ENCODE assay signal across 1 cellular context in the genomic region with DNA sequence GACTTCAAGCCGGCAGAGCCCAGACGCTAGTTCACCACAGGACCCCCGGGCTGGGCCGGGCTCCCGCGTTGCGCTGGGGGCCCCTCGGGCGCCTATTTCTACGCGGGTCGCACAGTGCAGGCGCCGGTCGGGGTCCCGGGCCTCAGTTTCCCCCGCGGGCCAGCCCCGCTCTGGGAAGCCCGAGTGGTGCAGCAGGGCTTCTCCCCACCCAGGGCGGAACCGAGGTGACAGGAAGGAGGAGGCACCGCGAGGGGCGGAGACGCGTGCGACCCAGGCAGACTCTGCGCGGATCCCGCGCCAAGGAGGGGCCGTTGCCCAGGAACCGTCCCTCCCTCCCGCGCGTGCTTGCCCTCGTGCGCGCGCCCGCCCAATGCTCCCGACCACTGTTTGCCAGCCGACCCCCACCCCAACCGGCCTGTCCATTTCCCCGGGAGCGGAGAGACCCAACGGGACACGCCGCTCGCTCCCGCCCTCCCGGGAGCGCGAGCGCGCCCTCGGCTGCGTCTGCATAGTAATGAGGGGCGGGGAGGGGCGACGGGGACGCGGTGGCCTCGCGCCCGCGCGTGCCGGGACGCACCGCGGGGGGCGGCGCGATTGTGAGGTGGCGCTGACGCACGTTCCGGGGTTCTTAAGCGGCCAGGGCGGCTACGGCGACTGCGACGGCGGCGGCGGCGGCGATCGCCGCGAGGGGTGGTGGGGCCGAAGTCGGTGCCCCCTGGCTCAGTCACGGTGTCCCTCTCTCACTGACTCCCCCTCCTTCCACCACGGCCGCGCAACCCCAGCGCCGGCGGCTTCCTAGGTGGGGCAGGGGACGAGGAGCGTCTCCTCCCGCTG.
A peak's percentile ranks its signal among the peaks of the same experiment; 100 is the strongest.
TF ChIP-seq lines count a peak whose summit lies in the region.

Gene CPEB2, plus strand, starts transcription at position 657 of the 834 bp plus-strand sequence. CDS start 193 bp downstream, outside the sequence.

TF ChIP-seq in HepG2, 621 proteins besides CTCF, POLR2A, EP300 and RAD21 (continued from another document and continues in another):
- TF ChIP-seq PAXIP1 (CRISPR knock-in tag; conservative IDR thresholded peaks at IDR 0.05): peak; percentile 55
- TF ChIP-seq, protein P1, sequence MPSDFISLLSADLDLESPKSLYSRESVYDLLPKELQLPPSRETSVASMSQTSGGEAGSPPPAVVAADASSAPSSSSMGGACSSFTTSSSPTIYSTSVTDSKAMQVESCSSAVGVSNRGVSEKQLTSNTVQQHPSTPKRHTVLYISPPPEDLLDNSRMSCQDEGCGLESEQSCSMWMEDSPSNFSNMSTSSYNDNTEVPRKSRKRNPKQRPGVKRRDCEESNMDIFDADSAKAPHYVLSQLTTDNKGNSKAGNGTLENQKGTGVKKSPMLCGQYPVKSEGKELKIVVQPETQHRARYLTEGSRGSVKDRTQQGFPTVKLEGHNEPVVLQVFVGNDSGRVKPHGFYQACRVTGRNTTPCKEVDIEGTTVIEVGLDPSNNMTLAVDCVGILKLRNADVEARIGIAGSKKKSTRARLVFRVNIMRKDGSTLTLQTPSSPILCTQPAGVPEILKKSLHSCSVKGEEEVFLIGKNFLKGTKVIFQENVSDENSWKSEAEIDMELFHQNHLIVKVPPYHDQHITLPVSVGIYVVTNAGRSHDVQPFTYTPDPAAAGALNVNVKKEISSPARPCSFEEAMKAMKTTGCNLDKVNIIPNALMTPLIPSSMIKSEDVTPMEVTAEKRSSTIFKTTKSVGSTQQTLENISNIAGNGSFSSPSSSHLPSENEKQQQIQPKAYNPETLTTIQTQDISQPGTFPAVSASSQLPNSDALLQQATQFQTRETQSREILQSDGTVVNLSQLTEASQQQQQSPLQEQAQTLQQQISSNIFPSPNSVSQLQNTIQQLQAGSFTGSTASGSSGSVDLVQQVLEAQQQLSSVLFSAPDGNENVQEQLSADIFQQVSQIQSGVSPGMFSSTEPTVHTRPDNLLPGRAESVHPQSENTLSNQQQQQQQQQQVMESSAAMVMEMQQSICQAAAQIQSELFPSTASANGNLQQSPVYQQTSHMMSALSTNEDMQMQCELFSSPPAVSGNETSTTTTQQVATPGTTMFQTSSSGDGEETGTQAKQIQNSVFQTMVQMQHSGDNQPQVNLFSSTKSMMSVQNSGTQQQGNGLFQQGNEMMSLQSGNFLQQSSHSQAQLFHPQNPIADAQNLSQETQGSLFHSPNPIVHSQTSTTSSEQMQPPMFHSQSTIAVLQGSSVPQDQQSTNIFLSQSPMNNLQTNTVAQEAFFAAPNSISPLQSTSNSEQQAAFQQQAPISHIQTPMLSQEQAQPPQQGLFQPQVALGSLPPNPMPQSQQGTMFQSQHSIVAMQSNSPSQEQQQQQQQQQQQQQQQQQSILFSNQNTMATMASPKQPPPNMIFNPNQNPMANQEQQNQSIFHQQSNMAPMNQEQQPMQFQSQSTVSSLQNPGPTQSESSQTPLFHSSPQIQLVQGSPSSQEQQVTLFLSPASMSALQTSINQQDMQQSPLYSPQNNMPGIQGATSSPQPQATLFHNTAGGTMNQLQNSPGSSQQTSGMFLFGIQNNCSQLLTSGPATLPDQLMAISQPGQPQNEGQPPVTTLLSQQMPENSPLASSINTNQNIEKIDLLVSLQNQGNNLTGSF (CRISPR knock-in tag; IDR thresholded peaks at IDR 0.05): no peak
- no peak for TF ChIP-seq TEF (CRISPR knock-in tag; IDR thresholded peaks at IDR 0.05)
- TF ChIP-seq ZC3H4 (CRISPR knock-in tag; IDR thresholded peaks at IDR 0.05; ENCODE audit: borderline replicate concordance): no peak
- TF ChIP-seq PRMT3 (CRISPR knock-in tag; IDR thresholded peaks at IDR 0.05; ENCODE audit: borderline replicate concordance, low read depth): no peak
- TF ChIP-seq NR2C2 (CRISPR knock-in tag; IDR thresholded peaks at IDR 0.05; ENCODE audit: borderline replicate concordance): peak; percentile 65
- TF ChIP-seq ZNF205 (CRISPR knock-in tag; IDR thresholded peaks at IDR 0.05): no peak; the same call in none of the 2 replicates
- no peak for TF ChIP-seq ZSCAN22 (CRISPR knock-in tag; IDR thresholded peaks at IDR 0.05)
- TF ChIP-seq TBP (CRISPR knock-in tag; IDR thresholded peaks at IDR 0.05): no peak
- no peak for TF ChIP-seq JARID2 (CRISPR knock-in tag; IDR thresholded peaks at IDR 0.05; ENCODE audit: insufficient replicate concordance)
- TF ChIP-seq GPN1 (CRISPR knock-in tag; IDR thresholded peaks at IDR 0.05; ENCODE audit: borderline replicate concordance): no peak
- TF ChIP-seq MED8 (CRISPR knock-in tag; IDR thresholded peaks at IDR 0.05; ENCODE audit: insufficient replicate concordance): no peak
- 0 out of 2 replicates have a peak, but pooled peaks have one; percentile 6 for TF ChIP-seq MEF2D (CRISPR knock-in tag; IDR thresholded peaks at IDR 0.05)
- TF ChIP-seq HIVEP1 (CRISPR knock-in tag; IDR thresholded peaks at IDR 0.05): peak; percentile 19
- TF ChIP-seq ZNF274 (CRISPR knock-in tag; IDR thresholded peaks at IDR 0.05): peak; percentile 30; the same call in 1 of the 2 replicates
- TF ChIP-seq SP2 (CRISPR knock-in tag; IDR thresholded peaks at IDR 0.05): no peak
- no peak for TF ChIP-seq MAFF (IDR thresholded peaks at IDR 0.05; ENCODE audit: low read depth, low read length)
- 0 out of 2 replicates have a peak, but pooled peaks have one; percentile 30 for TF ChIP-seq ZNF136 (CRISPR knock-in tag; IDR thresholded peaks at IDR 0.05; ENCODE audit: low read depth)
- no peak for TF ChIP-seq SIN3B (IDR thresholded peaks at IDR 0.05; ENCODE audit: low read length)
- no peak for TF ChIP-seq CSRNP2 (CRISPR knock-in tag; conservative IDR thresholded peaks at IDR 0.05; ENCODE audit: low read depth)
- TF ChIP-seq KLF15 (CRISPR knock-in tag; IDR thresholded peaks at IDR 0.05; ENCODE audit: borderline replicate concordance): no peak
- TF ChIP-seq POLR2AphosphoS2 (IDR thresholded peaks at IDR 0.05; ENCODE audit: low read depth, low read length): no peak
- TF ChIP-seq ZNF124 (CRISPR knock-in tag; IDR thresholded peaks at IDR 0.05): peak; percentile 25; the same call in 1 of the 2 replicates
- peak; percentile 84 for TF ChIP-seq ZNF446 (CRISPR knock-in tag; IDR thresholded peaks at IDR 0.05)
- TF ChIP-seq, protein P2, sequence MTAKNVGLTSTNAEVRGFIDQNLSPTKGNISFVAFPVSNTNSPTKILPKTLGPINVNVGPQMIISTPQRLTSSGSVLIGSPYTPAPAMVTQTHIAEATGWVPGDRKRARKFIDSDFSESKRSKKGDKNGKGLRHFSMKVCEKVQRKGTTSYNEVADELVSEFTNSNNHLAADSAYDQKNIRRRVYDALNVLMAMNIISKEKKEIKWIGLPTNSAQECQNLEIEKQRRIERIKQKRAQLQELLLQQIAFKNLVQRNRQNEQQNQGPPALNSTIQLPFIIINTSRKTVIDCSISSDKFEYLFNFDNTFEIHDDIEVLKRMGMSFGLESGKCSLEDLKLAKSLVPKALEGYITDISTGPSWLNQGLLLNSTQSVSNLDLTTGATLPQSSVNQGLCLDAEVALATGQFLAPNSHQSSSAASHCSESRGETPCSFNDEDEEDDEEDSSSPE (CRISPR knock-in tag; IDR thresholded peaks at IDR 0.05): 0 out of 2 replicates have a peak, but pooled peaks have one; percentile 22
- TF ChIP-seq ZUFSP (CRISPR knock-in tag; IDR thresholded peaks at IDR 0.05; ENCODE audit: borderline replicate concordance): no peak
- TF ChIP-seq ZNF251 (CRISPR knock-in tag; IDR thresholded peaks at IDR 0.05): no peak
- TF ChIP-seq CBFB (CRISPR knock-in tag; IDR thresholded peaks at IDR 0.05): no peak; the same call in 1 of the 2 replicates
- TF ChIP-seq, protein P3, sequence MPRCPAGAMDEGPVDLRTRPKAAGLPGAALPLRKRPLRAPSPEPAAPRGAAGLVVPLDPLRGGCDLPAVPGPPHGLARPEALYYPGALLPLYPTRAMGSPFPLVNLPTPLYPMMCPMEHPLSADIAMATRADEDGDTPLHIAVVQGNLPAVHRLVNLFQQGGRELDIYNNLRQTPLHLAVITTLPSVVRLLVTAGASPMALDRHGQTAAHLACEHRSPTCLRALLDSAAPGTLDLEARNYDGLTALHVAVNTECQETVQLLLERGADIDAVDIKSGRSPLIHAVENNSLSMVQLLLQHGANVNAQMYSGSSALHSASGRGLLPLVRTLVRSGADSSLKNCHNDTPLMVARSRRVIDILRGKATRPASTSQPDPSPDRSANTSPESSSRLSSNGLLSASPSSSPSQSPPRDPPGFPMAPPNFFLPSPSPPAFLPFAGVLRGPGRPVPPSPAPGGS (CRISPR knock-in tag; IDR thresholded peaks at IDR 0.05): no peak
- no peak for TF ChIP-seq SMARCE1 (IDR thresholded peaks at IDR 0.05; ENCODE audit: borderline replicate concordance)
- no peak for TF ChIP-seq MBNL3 (CRISPR knock-in tag; conservative IDR thresholded peaks at IDR 0.05)
- TF ChIP-seq ZNF235 (CRISPR knock-in tag; IDR thresholded peaks at IDR 0.05; ENCODE audit: borderline replicate concordance): no peak; the same call in 1 of the 2 replicates
- TF ChIP-seq SAP130 (CRISPR knock-in tag; IDR thresholded peaks at IDR 0.05; ENCODE audit: low read depth): peak; percentile 76
- TF ChIP-seq ZBED4 (CRISPR knock-in tag; IDR thresholded peaks at IDR 0.05; ENCODE audit: borderline replicate concordance): peak; percentile 44; the same call in 1 of the 2 replicates
- TF ChIP-seq U2AF1 (optimal IDR thresholded peaks at IDR 0.05; ENCODE audit: low read depth, low read length): no peak
- no peak for TF ChIP-seq GTF2F1 (IDR thresholded peaks at IDR 0.05; ENCODE audit: low read length)
